15 cellular contexts compared by ENCODE assay signal in genomic region chr16:630024-630814, GRCh38. TPM values are rescaled to one million over a fixed set of nuclear protein-coding genes. Genes with fewer than 3 reads are reported as not detected.
DNase-seq lines count a peak whose midpoint lies in the region; ATAC-seq and TF ChIP-seq lines count a peak whose summit lies in the region.
"Had no signal": no experiment of that assay in that cellular context is flagged by ENCODE, and none has a peak within 500 bp of the region (broad histone marks: within the 10 kb centered on the region; RNA-seq: fewer than 3 reads in every experiment).

No MANE protein-coding gene starts in this region.

- no peaks in the 10 kb centered on the region for H3K9me2 ChIP-seq in PC-9 (ENCODE audit: insufficient read depth)

- DNase-seq in BE2C = peak; percentile 18
- DNase-seq in trophoblast cell = no peak
- DNase-seq in activated effector memory CD4-positive, alpha-beta T cell treated with anti-CD3 and anti-CD28 coated beads, Interleukin-2, amount 50 U/mL, for 16 hours = no peak
- DNase-seq in PC-9 = no peak
- no peak for DNase-seq in SKM-1 (lab: John Stamatoyannopoulos, UW; ENCODE audit: unreplicated experiment)
- DNase-seq: activated CD8-positive, alpha-beta memory T cell treated with anti-CD3 and anti-CD28 coated beads, Interleukin-2, amount 10 ng/mL, durations not matched to agents 7 days and 5 days; activated naive CD4-positive, alpha-beta T cell treated with Interleukin-2 at 50 U/mL for 16 hours; HFFc6; MV-4-11; naive thymus-derived CD4-positive, alpha-beta T cell had no signal

- H3K9me3 ChIP-seq in BE2C = no peaks in the 10 kb centered on the region
- no peaks in the 10 kb centered on the region for H3K9me3 ChIP-seq in iPS-18a (ENCODE audit: control insufficient read depth, low read depth, low read length)
- peaks cover 3% of the 10 kb centered on the region for H3K9me3 ChIP-seq in trophoblast cell (ENCODE audit: insufficient read depth, low read depth, low read length)
- no peaks in the 10 kb centered on the region for H3K9me3 ChIP-seq in PC-9 (ENCODE audit: insufficient read depth, low read depth)
- H3K9me3 ChIP-seq: breast epithelium had no signal

- H3K9ac ChIP-seq in iPS-18a (ENCODE audit: low read length) = peak overlapping the region; percentile 24
- no peak overlapping the region for H3K9ac ChIP-seq in trophoblast cell (ENCODE audit: low read length)

- H3K27ac ChIP-seq in iPS-18a (ENCODE audit: low read length) = peak overlapping the region; percentile 41
- peak overlapping the region; percentile 99 for H3K27ac ChIP-seq in trophoblast cell (ENCODE audit: low read depth, low read length)
- H3K27ac ChIP-seq in PC-9 = no peak overlapping the region

- peaks cover 10% of the 10 kb centered on the region for H3K36me3 ChIP-seq in BE2C
- H3K36me3 ChIP-seq in iPS-18a (ENCODE audit: control insufficient read depth, low read depth, low read length) = no peaks in the 10 kb centered on the region
- H3K36me3 ChIP-seq in trophoblast cell (ENCODE audit: control insufficient read depth in 1 of 2, insufficient read depth in 2 of 2, low read length in 2 of 2) = peaks cover 58 to 65% of the 10 kb centered on the region in 2 experiments
- no peaks in the 10 kb centered on the region for H3K36me3 ChIP-seq in PC-9 (ENCODE audit: low read depth)
- H3K36me3 ChIP-seq: breast epithelium had no signal

- no TSS peak for BruUV-seq in PC-9 (replicated peaks; lab: Mats Ljungman, UMichigan)

- peak overlapping the region; percentile 85 for H3K4ac ChIP-seq in trophoblast cell (ENCODE audit: low read depth, low read length)

- TF ChIP-seq CTCF in BE2C (IDR thresholded peaks at IDR 0.05; ENCODE audit: low read depth, low read length) (no peak), PC-9 (conservative IDR thresholded peaks at IDR 0.05) (no peak)

- CTCF ChIA-PET in PC-9 (lab: Charles Lee) = no interaction called here

- H3K27me3 ChIP-seq in BE2C (no peaks in the 10 kb centered on the region), iPS-18a (ENCODE audit: control insufficient read depth, insufficient read depth, low read length) (no peaks in the 10 kb centered on the region), trophoblast cell (ENCODE audit: insufficient read depth, low read length) (no peaks in the 10 kb centered on the region), PC-9 (ENCODE audit: insufficient read depth, low read depth) (no peaks in the 10 kb centered on the region)
- H3K27me3 ChIP-seq: breast epithelium had no signal

- H3K79me2 ChIP-seq in trophoblast cell (ENCODE audit: control insufficient read depth, insufficient read depth, low read length, poor library complexity) = peaks cover 15% of the 10 kb centered on the region
- H3K79me2 ChIP-seq in PC-9 (ENCODE audit: low read depth) = peaks cover 12% of the 10 kb centered on the region

- 0 out of 2 replicates have a peak, but pooled peaks cover 12% of the 10 kb centered on the region for H4K20me1 ChIP-seq in PC-9 (ENCODE audit: insufficient read depth)

- peaks cover 26% of the 10 kb centered on the region for H3K79me1 ChIP-seq in trophoblast cell (ENCODE audit: low read length)

- H2AFZ ChIP-seq in trophoblast cell (ENCODE audit: insufficient read depth, low read length, poor library complexity) (peak overlapping the region; percentile 51), PC-9 (no peak overlapping the region)

- peak overlapping the region; percentile 90 for H2BK12ac ChIP-seq in trophoblast cell (ENCODE audit: low read length)

- H2BK120ac ChIP-seq in trophoblast cell (ENCODE audit: insufficient read depth, low read length, poor library complexity) = peak overlapping the region; percentile 95

- POLR2A ChIA-PET in PC-9 (lab: Charles Lee; ENCODE audit: unreplicated experiment) = no interaction called here

- peaks cover 21% of the 10 kb centered on the region for H3K4me1 ChIP-seq in BE2C
- H3K4me1 ChIP-seq in iPS-18a (ENCODE audit: control insufficient read depth, low read depth, low read length) = peaks cover 11% of the 10 kb centered on the region
- H3K4me1 ChIP-seq in trophoblast cell (ENCODE audit: control insufficient read depth in 1 of 2, insufficient read depth in 2 of 2, low read length in 2 of 2) = peaks cover 39 to 43% of the 10 kb centered on the region in 2 experiments
- H3K4me1 ChIP-seq in PC-9 (replicated peaks; ENCODE audit: insufficient read depth) = peaks cover 30% of the 10 kb centered on the region

- ATAC-seq in GM18511 (IDR thresholded peaks at IDR 0.05; ENCODE audit: unreplicated experiment) = no peak
- ATAC-seq: activated CD8-positive, alpha-beta memory T cell treated with anti-CD3 and anti-CD28 coated beads, Interleukin-2, amount 10 ng/mL, durations not matched to agents 7 days and 5 days; naive thymus-derived CD4-positive, alpha-beta T cell; SK-N-SH treated with all-trans-retinoic acid at 6 μM for 48 hours had no signal

- peak overlapping the region; percentile 94 for H2BK5ac ChIP-seq in trophoblast cell (ENCODE audit: low read depth, low read length, poor library complexity)

- H3K4me3 ChIP-seq in BE2C (ENCODE audit: low read depth, low read length) = no peak overlapping the region
- peak overlapping the region; percentile 34 for H3K4me3 ChIP-seq in iPS-18a (ENCODE audit: low read length)
- H3K4me3 ChIP-seq in trophoblast cell (ENCODE audit: low read depth, low read length) = peak overlapping the region; percentile 42
- no peak overlapping the region for H3K4me3 ChIP-seq in PC-9
- H3K4me3 ChIP-seq: breast epithelium had no signal

- peak overlapping the region; percentile 99 for H4K91ac ChIP-seq in trophoblast cell (ENCODE audit: low read depth, low read length)

- peak overlapping the region; percentile 93 for H3K18ac ChIP-seq in trophoblast cell (ENCODE audit: low read length)

- peak overlapping the region; percentile 68 for H4K12ac ChIP-seq in trophoblast cell (ENCODE audit: low read depth, low read length)

- H3K4me2 ChIP-seq in trophoblast cell (ENCODE audit: low read length) (peak overlapping the region; percentile 74), PC-9 (no peak overlapping the region)

- H3K14ac ChIP-seq in trophoblast cell (ENCODE audit: low read length) = peak overlapping the region; percentile 83

- H4K8ac ChIP-seq in trophoblast cell (ENCODE audit: low read depth, low read length) = peak overlapping the region; percentile 75

- H2AK5ac ChIP-seq in trophoblast cell (ENCODE audit: low read length) = peak overlapping the region; percentile 98

- WGBS in trophoblast cell (ENCODE audit: extremely low coverage, insufficient coverage, insufficient read length) = no CpG with 5 or more reads among the region's 34 CpGs

- TF ChIP-seq POLR2A in Raji (IDR thresholded peaks at IDR 0.05; ENCODE audit: insufficient read depth, low read depth, low read length) = 0 out of 2 replicates have a peak, but pooled peaks have one; percentile 26

- peaks cover 25% of the 10 kb centered on the region; the same call in 1 of the 2 replicates for H3F3A ChIP-seq in PC-9 (ENCODE audit: insufficient read depth, low read depth)

- intact Hi-C loops in PC-9 (cut with micrococcal nuclease; ENCODE audit: unreplicated experiment) = no loop called here

- no peak overlapping the region for H3K23ac ChIP-seq in trophoblast cell (ENCODE audit: low read length)

RNA-seq across cellular contexts. Expression of gene WFIKKN1, which starts 0.6 kb away (rescaled TPM):
- 1.3 TPM for polyA plus RNA-seq in BE2C (2012; ENCODE audit: insufficient read depth, insufficient read length, low read depth)
- 13.1 and 14.9 TPM in 2 replicates for polyA plus RNA-seq in trophoblast cell (2013)
- 6.9 and 9.2 TPM in 2 replicates for total RNA-seq in PC-9 (2021)
- polyA plus RNA-seq: naive thymus-derived CD4-positive, alpha-beta T cell had no signal

RNA-seq across cellular contexts. Expression of gene METTL26, which starts 5.9 kb away (rescaled TPM):
- polyA plus RNA-seq in BE2C (2012; ENCODE audit: insufficient read depth, insufficient read length, low read depth) = 215 TPM
- 67.5 and 72.3 TPM in 2 replicates for polyA plus RNA-seq in trophoblast cell (2013)
- total RNA-seq in PC-9 (2021) = 144 and 158 TPM in 2 replicates

RNA-seq across cellular contexts. Expression of gene MCRIP2, which starts 11.4 kb away (rescaled TPM):
- 180 TPM for polyA plus RNA-seq in BE2C (2012; ENCODE audit: insufficient read depth, insufficient read length, low read depth)
- 15.7 and 16.9 TPM in 2 replicates for polyA plus RNA-seq in trophoblast cell (2013)
- total RNA-seq in PC-9 (2021) = 64.2 and 69.6 TPM in 2 replicates

RNA-seq across cellular contexts. Expression of gene WDR90, which starts 18.9 kb away (rescaled TPM):
- polyA plus RNA-seq in BE2C (2012; ENCODE audit: insufficient read depth, insufficient read length, low read depth) = 44.4 TPM
- 12.2 and 12.5 TPM in 2 replicates for polyA plus RNA-seq in trophoblast cell (2013)
- 118 and 126 TPM in 2 replicates for total RNA-seq in PC-9 (2021)

RNA-seq across cellular contexts. Expression of gene RHOT2, which starts 37.7 kb away (rescaled TPM):
- polyA plus RNA-seq in BE2C (2012; ENCODE audit: insufficient read depth, insufficient read length, low read depth) = 535 TPM
- 74.5 and 75.8 TPM in 2 replicates for polyA plus RNA-seq in trophoblast cell (2013)
- 143 and 173 TPM in 2 replicates for total RNA-seq in PC-9 (2021)

Comparison
In these comparisons a context has a peak if more than half of its experiments do, and no peak if none do; other contexts are left out.
1. H3K4me3 ChIP-seq: peak in iPS-18a (single experiment) and trophoblast cell (single experiment); none in BE2C (single experiment) and PC-9 (single experiment).